Comparison of ENCODE assay signal across 8 cellular contexts in the genomic region with DNA sequence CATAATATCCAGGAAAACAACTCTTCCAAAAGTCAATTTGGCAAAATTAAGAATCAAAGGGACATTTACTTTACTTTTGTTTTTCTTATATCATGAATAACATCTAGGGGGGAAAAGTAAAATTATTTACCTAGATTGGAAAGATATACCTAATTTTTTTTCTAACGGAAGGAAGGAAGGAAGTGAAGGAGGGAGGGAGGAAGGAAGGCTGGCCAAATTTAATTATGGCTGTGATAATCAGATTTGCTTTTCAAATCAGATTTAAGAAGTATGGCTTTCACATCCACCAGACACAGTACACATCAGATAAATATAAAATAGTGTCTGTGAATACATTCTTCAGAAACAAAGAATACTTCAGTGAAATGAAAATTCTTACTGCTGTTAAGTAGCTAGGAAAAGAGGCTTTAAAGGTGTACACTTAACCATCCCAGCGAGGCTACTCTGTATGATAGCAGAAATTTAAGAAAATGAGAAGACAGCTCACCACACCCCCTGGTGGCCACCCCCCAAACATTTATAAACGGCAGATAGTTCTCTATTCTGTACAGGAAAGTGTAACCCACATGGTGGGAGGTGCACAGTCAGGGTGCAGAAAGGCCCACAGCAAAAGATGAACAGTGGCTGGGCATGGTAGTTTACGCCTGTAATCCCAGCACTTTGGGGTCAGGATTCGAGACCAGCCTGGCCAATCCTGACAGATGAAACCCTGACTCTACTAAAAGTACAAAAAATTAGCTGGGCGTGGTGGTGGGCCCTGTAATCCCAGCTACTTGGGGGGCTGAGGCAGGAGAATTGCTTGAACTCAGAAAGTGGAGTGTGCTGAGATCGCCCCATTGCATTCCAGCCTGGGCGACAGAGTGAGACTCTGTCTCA.
DNase-seq lines count a peak whose midpoint lies in the region; ATAC-seq and TF ChIP-seq lines count a peak whose summit lies in the region.

No MANE protein-coding gene starts in this region.

- H3K27me3 Mint-ChIP-seq in naive thymus-derived CD4-positive, alpha-beta T cell, result no peaks in the 10 kb centered on the region

- H3K79me2 ChIP-seq in OCI-LY3 (ENCODE audit: low read length), result no peaks in the 10 kb centered on the region

- H4K20me1 ChIP-seq in OCI-LY3 (ENCODE audit: insufficient read depth, low read length), result no peaks in the 10 kb centered on the region

- no peak overlapping the region for H2AFZ ChIP-seq in OCI-LY3 (ENCODE audit: low read depth, low read length)

- no peaks in the 10 kb centered on the region for H3K9me3 ChIP-seq in OCI-LY3 (ENCODE audit: insufficient read depth, low read length)
- H3K9me3 ChIP-seq in naive thymus-derived CD4-positive, alpha-beta T cell (ENCODE audit: control insufficient read depth in 2 of 3, low read length in 3 of 3), result no peaks in the 10 kb centered on the region

- H3K4me1 Mint-ChIP-seq in naive thymus-derived CD4-positive, alpha-beta T cell, result peaks cover 0 to 9% (median 8%) of the 10 kb centered on the region in 7 donors
- H3K4me1 Mint-ChIP-seq in stimulated activated effector memory CD8-positive, alpha-beta T cell treated with anti-CD3 and anti-CD28 coated beads, Interleukin-12 subunit alpha, Interleukin-12 subunit beta, amount 100 ng/mL, for 72 hours, result peaks cover 6% of the 10 kb centered on the region

- ATAC-seq in HG03354 (IDR thresholded peaks at IDR 0.05; ENCODE audit: poor library complexity, severe bottlenecking, unreplicated experiment) (peak; percentile 60), HG03565 (IDR thresholded peaks at IDR 0.05; ENCODE audit: unreplicated experiment) (no peak)
- peak; percentile 100 for ATAC-seq in naive thymus-derived CD4-positive, alpha-beta T cell
- ATAC-seq in stimulated activated effector memory CD8-positive, alpha-beta T cell treated with anti-CD3 and anti-CD28 coated beads, Interleukin-12 subunit alpha, Interleukin-12 subunit beta, amount 100 ng/mL, for 72 hours, result peak; percentile 99

- POLR2A ChIA-PET in naive thymus-derived CD4-positive, alpha-beta T cell (lab: Charles Lee), result interaction anchor here (0.6 to 2.0 kb wide), 8 partner anchors 10 to 164 kb away, joined by 3 to 9 read pairs (median 6); no protein-coding TSS in a partner anchor

- no peaks in the 10 kb centered on the region for H3K9me3 Mint-ChIP-seq in naive thymus-derived CD4-positive, alpha-beta T cell
- no peaks in the 10 kb centered on the region for H3K9me3 Mint-ChIP-seq in stimulated activated effector memory CD8-positive, alpha-beta T cell treated with anti-CD3 and anti-CD28 coated beads, Interleukin-12 subunit alpha, Interleukin-12 subunit beta, amount 100 ng/mL, for 72 hours

- peak overlapping the region in 8 of 9 donors; percentile 21 to 81 (median 62) for H3K27ac Mint-ChIP-seq in naive thymus-derived CD4-positive, alpha-beta T cell
- H3K27ac Mint-ChIP-seq in stimulated activated effector memory CD8-positive, alpha-beta T cell treated with anti-CD3 and anti-CD28 coated beads, Interleukin-12 subunit alpha, Interleukin-12 subunit beta, amount 100 ng/mL, for 72 hours, result peak overlapping the region; percentile 26

- H3K4me1 ChIP-seq in OCI-LY3 (ENCODE audit: low read length), result peaks cover 4% of the 10 kb centered on the region
- H3K4me1 ChIP-seq in naive thymus-derived CD4-positive, alpha-beta T cell (ENCODE audit: control insufficient read depth in 2 of 2, insufficient read depth in 2 of 2, low read length in 2 of 2), result peaks cover 0 to 5% of the 10 kb centered on the region in 2 donors

- intact Hi-C loops in naive thymus-derived CD4-positive, alpha-beta T cell (cut with micrococcal nuclease), result loop anchor here (1.0 to 5.0 kb wide), 9 partner anchors 18 to 199 kb away; no protein-coding TSS in a partner anchor

- DNase-seq in DMS53 (lab: John Stamatoyannopoulos, UW) (peak; percentile 66), epithelial cell of esophagus (ENCODE audit: low read depth) (peak; percentile 59)
- DNase-seq in activated CD8-positive, alpha-beta memory T cell treated with anti-CD3 and anti-CD28 coated beads, Interleukin-2, amount 50 U/mL, for 24 hours (ENCODE audit: extremely low read depth), result peak; percentile 69
- DNase-seq in naive thymus-derived CD4-positive, alpha-beta T cell, result peak; percentile 59 to 83 (median 78)
- DNase-seq in stimulated activated effector memory CD8-positive, alpha-beta T cell treated with anti-CD3 and anti-CD28 coated beads, Interleukin-12 subunit alpha, Interleukin-12 subunit beta, amount 100 ng/mL, for 72 hours (ENCODE audit: low spot score in 2 of 2), result peak; percentile 66 to 88

- CTCF ChIA-PET in naive thymus-derived CD4-positive, alpha-beta T cell (lab: Charles Lee), result interaction anchor here (0.6 to 7.5 kb wide), 24 partner anchors 10 to 314 kb away, joined by 3 to 122 read pairs (median 5); a partner anchor contains a TSS

- TF ChIP-seq CTCF in OCI-LY3 (IDR thresholded peaks at IDR 0.05; ENCODE audit: low read depth, low read length) (peak; percentile 86), epithelial cell of esophagus (IDR thresholded peaks at IDR 0.05; ENCODE audit: insufficient read depth, low read depth, low read length, missing control alignments) (peak; percentile 74)

- H3K9ac ChIP-seq in OCI-LY3 (ENCODE audit: low read length), result no peak overlapping the region

- H3K4me3 ChIP-seq in OCI-LY3 (ENCODE audit: low read length) (no peak overlapping the region), epithelial cell of esophagus (ENCODE audit: low read length) (no peak overlapping the region)
- no peak overlapping the region for H3K4me3 ChIP-seq in naive thymus-derived CD4-positive, alpha-beta T cell (ENCODE audit: low read length)

- no peaks in the 10 kb centered on the region for H3K27me3 ChIP-seq in OCI-LY3 (ENCODE audit: low read depth, low read length)
- H3K27me3 ChIP-seq in naive thymus-derived CD4-positive, alpha-beta T cell (ENCODE audit: control insufficient read depth in 2 of 2, insufficient read depth in 2 of 2, low read length in 2 of 2), result no peaks in the 10 kb centered on the region

- no peaks in the 10 kb centered on the region for H3K36me3 ChIP-seq in OCI-LY3 (replicated peaks; ENCODE audit: low read depth, low read length)
- no peaks in the 10 kb centered on the region for H3K36me3 ChIP-seq in naive thymus-derived CD4-positive, alpha-beta T cell (ENCODE audit: control insufficient read depth in 2 of 3, insufficient read depth in 3 of 3, low read length in 3 of 3)

- H3K27ac ChIP-seq in OCI-LY3 (ENCODE audit: low read length), result no peak overlapping the region
- H3K27ac ChIP-seq in naive thymus-derived CD4-positive, alpha-beta T cell (ENCODE audit: low read depth, low read length), result no peak overlapping the region

- peak overlapping the region; percentile 48 for H3K4me2 ChIP-seq in OCI-LY3 (ENCODE audit: low read length)

- no peak overlapping the region for H3K4me3 Mint-ChIP-seq in naive thymus-derived CD4-positive, alpha-beta T cell
- no peak overlapping the region for H3K4me3 Mint-ChIP-seq in stimulated activated effector memory CD8-positive, alpha-beta T cell treated with anti-CD3 and anti-CD28 coated beads, Interleukin-12 subunit alpha, Interleukin-12 subunit beta, amount 100 ng/mL, for 72 hours

- peaks cover 0 to 20% (median 2%) of the 10 kb centered on the region in 5 donors for H3K36me3 Mint-ChIP-seq in naive thymus-derived CD4-positive, alpha-beta T cell
- H3K36me3 Mint-ChIP-seq in stimulated activated effector memory CD8-positive, alpha-beta T cell treated with anti-CD3 and anti-CD28 coated beads, Interleukin-12 subunit alpha, Interleukin-12 subunit beta, amount 100 ng/mL, for 72 hours, result peaks cover 6% of the 10 kb centered on the region
